Comparison of ENCODE assay signal across 8 cellular contexts in the genomic region with DNA sequence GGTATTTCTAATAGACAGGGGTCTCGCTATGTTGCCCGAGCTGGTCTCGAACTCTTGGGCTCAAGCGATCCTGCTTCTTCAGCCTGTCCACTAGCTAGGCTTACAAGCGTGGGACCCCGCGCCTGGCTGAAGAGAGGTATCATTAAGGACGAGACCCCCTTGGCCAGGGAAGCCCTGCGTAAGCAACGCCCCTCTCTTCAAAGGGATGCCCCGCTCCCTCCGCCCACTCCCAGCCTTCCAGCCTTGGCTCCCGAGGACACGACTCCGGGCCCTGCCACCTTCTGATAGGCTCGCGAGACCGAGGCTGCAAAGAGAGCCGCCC. TPM values are rescaled to one million over a fixed set of nuclear protein-coding genes. Genes with fewer than 3 reads are reported as not detected.
DNase-seq lines count a peak whose midpoint lies in the region; ATAC-seq and TF ChIP-seq lines count a peak whose summit lies in the region.

No MANE protein-coding gene starts in this region.

- no peak for TF ChIP-seq RAD21 in neural cell (conservative IDR thresholded peaks at IDR 0.05)

- 0 out of 2 replicates have a peak, but pooled peaks cover 5% of the 10 kb centered on the region for H3K4me1 ChIP-seq in PC-3 (ENCODE audit: insufficient read depth, low read length)

- peak overlapping the region; percentile 39; the same call in 1 of the 2 replicates for H3K27ac ChIP-seq in PC-3 (ENCODE audit: low read length)
- peak overlapping the region; percentile 93 for H3K27ac ChIP-seq in neural cell (ENCODE audit: low read length)

- H3K79me2 ChIP-seq in PC-3 (ENCODE audit: low read length) (peaks cover 48% of the 10 kb centered on the region), neural cell (replicated peaks; ENCODE audit: insufficient read depth, low read length) (peaks cover 36% of the 10 kb centered on the region)

- no peak; the same call in 1 of the 2 replicates for ATAC-seq in PC-3
- ATAC-seq in effector memory CD8-positive, alpha-beta T cell (replicated peaks) = no peak

- H3K4me3 Mint-ChIP-seq in activated naive CD4-positive, alpha-beta T cell treated with anti-CD3 and anti-CD28 coated beads, Interleukin-2, amount 50 U/mL, for 24 hours = peak overlapping the region; percentile 98
- peak overlapping the region; percentile 87 to 98 for H3K4me3 Mint-ChIP-seq in effector memory CD8-positive, alpha-beta T cell

- H4K20me1 ChIP-seq in PC-3 (ENCODE audit: low read length) (no peaks in the 10 kb centered on the region), neural cell (ENCODE audit: insufficient read depth) (no peaks in the 10 kb centered on the region)

- peak overlapping the region; percentile 98 for H3K27ac Mint-ChIP-seq in activated naive CD4-positive, alpha-beta T cell treated with anti-CD3 and anti-CD28 coated beads, Interleukin-2, amount 50 U/mL, for 24 hours
- peak overlapping the region; percentile 95 for H3K27ac Mint-ChIP-seq in effector memory CD8-positive, alpha-beta T cell

- POLR2A ChIA-PET in PC-3 (lab: Charles Lee; ENCODE audit: unreplicated experiment) = interaction anchor here (0.6 to 0.7 kb wide), 2 partner anchors 296 to 963 kb away, joined by 3 to 4 read pairs; partner anchors contain the start of gene KPNA7

- CTCF ChIA-PET in PC-3 (lab: Charles Lee) = interaction anchor here (0.5 kb wide), 1 partner anchor 58 kb away, joined by 3 read pairs; no protein-coding TSS in a partner anchor

- peaks cover 2% of the 10 kb centered on the region for H3K36me3 Mint-ChIP-seq in activated naive CD4-positive, alpha-beta T cell treated with anti-CD3 and anti-CD28 coated beads, Interleukin-2, amount 50 U/mL, for 24 hours
- H3K36me3 Mint-ChIP-seq in effector memory CD8-positive, alpha-beta T cell (ENCODE audit: insufficient read depth) = peaks cover 26% of the 10 kb centered on the region

- H2AFZ ChIP-seq in PC-3 (ENCODE audit: low read length) (peak overlapping the region; percentile 75), neural cell (ENCODE audit: low read depth, low read length) (peak overlapping the region; percentile 97)

- H3K9me2 ChIP-seq in PC-3 (replicated peaks; ENCODE audit: low read length) (no peaks in the 10 kb centered on the region), neural cell (ENCODE audit: insufficient read depth, low read length) (no peaks in the 10 kb centered on the region)

- H3F3A ChIP-seq in PC-3 (ENCODE audit: low read length, unreplicated experiment) (no peaks in the 10 kb centered on the region), neural cell (ENCODE audit: insufficient read depth, low read length, poor library complexity, severe bottlenecking) (no peaks in the 10 kb centered on the region)

- H3K27me3 ChIP-seq in PC-3 (ENCODE audit: low read length) (no peaks in the 10 kb centered on the region), neural cell (ENCODE audit: insufficient read depth, low read depth, low read length) (no peaks in the 10 kb centered on the region)

- H3K4me2 ChIP-seq in PC-3 (ENCODE audit: low read length) (peak overlapping the region; percentile 94), neural cell (ENCODE audit: low read length) (peak overlapping the region; percentile 48)

- no TSS peak for BruUV-seq in PC-3 (replicated peaks; lab: Mats Ljungman, UMichigan)

- H3K9me3 ChIP-seq in PC-3 (ENCODE audit: low read length) (no peaks in the 10 kb centered on the region), neural cell (ENCODE audit: low read length) (no peaks in the 10 kb centered on the region)

- H3K9ac ChIP-seq in PC-3 (ENCODE audit: low read length) (peak overlapping the region; percentile 74), neural cell (ENCODE audit: low read length) (peak overlapping the region; percentile 86)

- H3K36me3 ChIP-seq in PC-3 (ENCODE audit: low read depth, low read length) = no peaks in the 10 kb centered on the region
- no peaks in the 10 kb centered on the region for H3K36me3 ChIP-seq in neural cell (ENCODE audit: insufficient read depth, low read length)

- no peak for TF ChIP-seq CTCF in PC-3 (conservative IDR thresholded peaks at IDR 0.05; ENCODE audit: low read depth, low read length)
- no peak for TF ChIP-seq CTCF in neural cell (IDR thresholded peaks at IDR 0.05; ENCODE audit: poor library complexity, severe bottlenecking)

- H3K4me1 Mint-ChIP-seq in activated naive CD4-positive, alpha-beta T cell treated with anti-CD3 and anti-CD28 coated beads, Interleukin-2, amount 50 U/mL, for 24 hours = peaks cover 22% of the 10 kb centered on the region
- peaks cover 13 to 15% of the 10 kb centered on the region in 2 donors for H3K4me1 Mint-ChIP-seq in effector memory CD8-positive, alpha-beta T cell (ENCODE audit: low read depth in 2 of 2)

- intact Hi-C loops in PC-3 (cut with micrococcal nuclease) = loop anchor here (2.0 kb wide), 1 partner anchor 49 kb away; the partner anchor contains the start of gene FAM200A

- no peak for TF ChIP-seq EP300 in neural cell (conservative IDR thresholded peaks at IDR 0.05; ENCODE audit: poor library complexity, severe bottlenecking)

- no peaks in the 10 kb centered on the region for H3K9me3 Mint-ChIP-seq in activated naive CD4-positive, alpha-beta T cell treated with anti-CD3 and anti-CD28 coated beads, Interleukin-2, amount 50 U/mL, for 24 hours
- no peaks in the 10 kb centered on the region for H3K9me3 Mint-ChIP-seq in effector memory CD8-positive, alpha-beta T cell

- no peak for DNase-seq in activated naive CD4-positive, alpha-beta T cell treated with anti-CD3 and anti-CD28 coated beads, Interleukin-2, amount 50 U/mL, for 16 hours
- peak; percentile 93 for DNase-seq in PC-3
- no peak for DNase-seq in effector memory CD8-positive, alpha-beta T cell
- DNase-seq in DMS79 (lab: John Stamatoyannopoulos, UW) = no peak
- no peak for DNase-seq in DMS153 (lab: John Stamatoyannopoulos, UW)
- no peak for DNase-seq in activated CD8-positive, alpha-beta memory T cell treated with anti-CD3 and anti-CD28 coated beads for 24 hours

- no peaks in the 10 kb centered on the region for H3K27me3 Mint-ChIP-seq in activated naive CD4-positive, alpha-beta T cell treated with anti-CD3 and anti-CD28 coated beads, Interleukin-2, amount 50 U/mL, for 24 hours
- no peaks in the 10 kb centered on the region for H3K27me3 Mint-ChIP-seq in effector memory CD8-positive, alpha-beta T cell

- H3K4me3 ChIP-seq in PC-3 (ENCODE audit: low read length) (peak overlapping the region; percentile 84), neural cell (ENCODE audit: low read length) (peak overlapping the region; percentile 80)

TF ChIP-seq in neural cell, 6 proteins besides CTCF, POLR2A, EP300 and RAD21:
- TF ChIP-seq EZH2 (IDR thresholded peaks at IDR 0.05; ENCODE audit: borderline replicate concordance, insufficient read depth, low read length, poor library complexity, severe bottlenecking) = no peak
- TF ChIP-seq, protein P1, sequence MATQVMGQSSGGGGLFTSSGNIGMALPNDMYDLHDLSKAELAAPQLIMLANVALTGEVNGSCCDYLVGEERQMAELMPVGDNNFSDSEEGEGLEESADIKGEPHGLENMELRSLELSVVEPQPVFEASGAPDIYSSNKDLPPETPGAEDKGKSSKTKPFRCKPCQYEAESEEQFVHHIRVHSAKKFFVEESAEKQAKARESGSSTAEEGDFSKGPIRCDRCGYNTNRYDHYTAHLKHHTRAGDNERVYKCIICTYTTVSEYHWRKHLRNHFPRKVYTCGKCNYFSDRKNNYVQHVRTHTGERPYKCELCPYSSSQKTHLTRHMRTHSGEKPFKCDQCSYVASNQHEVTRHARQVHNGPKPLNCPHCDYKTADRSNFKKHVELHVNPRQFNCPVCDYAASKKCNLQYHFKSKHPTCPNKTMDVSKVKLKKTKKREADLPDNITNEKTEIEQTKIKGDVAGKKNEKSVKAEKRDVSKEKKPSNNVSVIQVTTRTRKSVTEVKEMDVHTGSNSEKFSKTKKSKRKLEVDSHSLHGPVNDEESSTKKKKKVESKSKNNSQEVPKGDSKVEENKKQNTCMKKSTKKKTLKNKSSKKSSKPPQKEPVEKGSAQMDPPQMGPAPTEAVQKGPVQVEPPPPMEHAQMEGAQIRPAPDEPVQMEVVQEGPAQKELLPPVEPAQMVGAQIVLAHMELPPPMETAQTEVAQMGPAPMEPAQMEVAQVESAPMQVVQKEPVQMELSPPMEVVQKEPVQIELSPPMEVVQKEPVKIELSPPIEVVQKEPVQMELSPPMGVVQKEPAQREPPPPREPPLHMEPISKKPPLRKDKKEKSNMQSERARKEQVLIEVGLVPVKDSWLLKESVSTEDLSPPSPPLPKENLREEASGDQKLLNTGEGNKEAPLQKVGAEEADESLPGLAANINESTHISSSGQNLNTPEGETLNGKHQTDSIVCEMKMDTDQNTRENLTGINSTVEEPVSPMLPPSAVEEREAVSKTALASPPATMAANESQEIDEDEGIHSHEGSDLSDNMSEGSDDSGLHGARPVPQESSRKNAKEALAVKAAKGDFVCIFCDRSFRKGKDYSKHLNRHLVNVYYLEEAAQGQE (IDR thresholded peaks at IDR 0.05; ENCODE audit: borderline replicate concordance) = peak; percentile 8
- TF ChIP-seq MXI1 (conservative IDR thresholded peaks at IDR 0.05; ENCODE audit: poor library complexity, severe bottlenecking) = no peak

RNA-seq across cellular contexts. Expression of gene ZKSCAN5, which starts 0.2 kb away (rescaled TPM):
- 8.6 and 9.9 TPM in 2 replicates for total RNA-seq in PC-3 (2014; rRNA removed)
- polyA plus RNA-seq in neural cell = 18.6 and 21.8 TPM in 2 replicates
- polyA minus RNA-seq in neural cell = 40.7 and 42.4 TPM in 2 replicates

RNA-seq across cellular contexts. Expression of gene ZNF394, which starts 4.2 kb away (rescaled TPM):
- 17.7 and 19.4 TPM in 2 replicates for total RNA-seq in PC-3 (2014; rRNA removed)
- polyA plus RNA-seq in neural cell = 9.5 and 11.2 TPM in 2 replicates
- polyA minus RNA-seq in neural cell = 39.8 and 47.5 TPM in 2 replicates

RNA-seq across cellular contexts. Expression of gene ZNF789, which starts 31.6 kb away (rescaled TPM):
- 6.6 and 8.3 TPM in 2 replicates for total RNA-seq in PC-3 (2014; rRNA removed)
- 49.9 and 59.8 TPM in 2 replicates for polyA plus RNA-seq in neural cell
- 37.5 and 38.3 TPM in 2 replicates for polyA minus RNA-seq in neural cell

RNA-seq across cellular contexts. Expression of gene ATP5MF, which starts 38.3 kb away (rescaled TPM):
- 660 and 1,030 TPM in 2 replicates for total RNA-seq in PC-3 (2014; rRNA removed)
- 1,790 and 1,998 TPM in 2 replicates for polyA plus RNA-seq in neural cell
- 334 and 602 TPM in 2 replicates for polyA minus RNA-seq in neural cell

RNA-seq across cellular contexts. Expression of gene FAM200A, which starts 47.7 kb away (rescaled TPM):
- total RNA-seq in PC-3 (2014; rRNA removed) = 2.2 and 3.8 TPM in 2 replicates
- 21.7 and 24.0 TPM in 2 replicates for polyA plus RNA-seq in neural cell
- polyA minus RNA-seq in neural cell = 29.2 and 30.3 TPM in 2 replicates
